ENCODE assay signal across 8 cellular contexts in genomic region chr15:36883705-36884355, GRCh38.
A peak's percentile ranks its signal among the peaks of the same experiment; 100 is the strongest.
DNase-seq lines count a peak whose midpoint lies in the region; ATAC-seq and TF ChIP-seq lines count a peak whose summit lies in the region.

No MANE protein-coding gene starts in this region.

- no peak overlapping the region for H3K18ac ChIP-seq in neuronal stem cell (ENCODE audit: low read length)

- no peaks in the 10 kb centered on the region for H3F3A ChIP-seq in PC-9 (ENCODE audit: insufficient read depth, low read depth)

- ATAC-seq in GM21717 (IDR thresholded peaks at IDR 0.05; ENCODE audit: unreplicated experiment) (peak; percentile 78), foreskin keratinocyte (peak; percentile 80)

- H2BK5ac ChIP-seq in neuronal stem cell (ENCODE audit: low read length) = no peak overlapping the region

- no peak overlapping the region for H2AK5ac ChIP-seq in neuronal stem cell (ENCODE audit: low read depth, low read length)

- no peaks in the 10 kb centered on the region for H4K20me1 ChIP-seq in PC-9 (ENCODE audit: insufficient read depth)

- H2BK120ac ChIP-seq in neuronal stem cell (ENCODE audit: low read depth, low read length) = no peak overlapping the region

- POLR2A ChIA-PET in PC-9 (lab: Charles Lee; ENCODE audit: unreplicated experiment) = interaction anchor here (0.7 kb wide), 1 partner anchor 383 kb away, joined by 10 read pairs; no protein-coding TSS in a partner anchor

- H3K4me2 ChIP-seq in PC-9 = no peak overlapping the region
- H3K4me2 ChIP-seq in neuronal stem cell (ENCODE audit: insufficient read depth, low read length, poor library complexity, severe bottlenecking) = peak overlapping the region; percentile 51

- intact Hi-C loops in PC-9 (cut with micrococcal nuclease; ENCODE audit: unreplicated experiment) (loop anchor here (1.0 to 5.0 kb wide), 4 partner anchors 249 to 1187 kb away; no protein-coding TSS in a partner anchor), tibial artery (cut with DNase I; ENCODE audit: low total_unique reads) (loop anchor here (5.0 to 10.0 kb wide), 3 partner anchors 221 to 1001 kb away; partner anchors contain the start of gene MEIS2)

- TF ChIP-seq CTCF in PC-9 (conservative IDR thresholded peaks at IDR 0.05) (peak; percentile 86), foreskin keratinocyte (conservative IDR thresholded peaks at IDR 0.05) (peak; percentile 91), tibial artery (IDR thresholded peaks at IDR 0.05) (peak; percentile 83 to 85)

- H4K8ac ChIP-seq in neuronal stem cell (ENCODE audit: low read depth, low read length) = no peak overlapping the region

- no peak overlapping the region for H4K91ac ChIP-seq in neuronal stem cell (ENCODE audit: low read depth, low read length, poor library complexity)

- no peak overlapping the region for H3K14ac ChIP-seq in neuronal stem cell (ENCODE audit: low read length)

- H3K9me2 ChIP-seq in PC-9 (ENCODE audit: insufficient read depth) = no peaks in the 10 kb centered on the region

- WGBS in neuronal stem cell (ENCODE audit: extremely low coverage in 2 of 2, insufficient read length in 2 of 2, insufficient replicate concordance in 1 of 2), 2 donors = no CpG with 5 or more reads among the region's 24 CpGs

- no peak overlapping the region for H2BK15ac ChIP-seq in neuronal stem cell (ENCODE audit: low read length)

- no peaks in the 10 kb centered on the region for H3K9me3 ChIP-seq in PC-9 (ENCODE audit: insufficient read depth, low read depth)
- peaks cover 0 to 3% of the 10 kb centered on the region in 2 donors for H3K9me3 ChIP-seq in neuronal stem cell (replicated peaks in 1 of 2; ENCODE audit: control insufficient read depth in 2 of 2, insufficient read depth in 1 of 2, low read depth in 1 of 2, low read length in 2 of 2)
- peaks cover 0 to 4% (median 0%) of the 10 kb centered on the region in 3 donors for H3K9me3 ChIP-seq in tibial artery

- H3K27ac ChIP-seq in PC-9 (no peak overlapping the region), foreskin keratinocyte (no peak overlapping the region), neuronal stem cell (replicated peaks; ENCODE audit: low read length) (no peak overlapping the region), tibial artery (no peak overlapping the region)

- H3K79me2 ChIP-seq in PC-9 (ENCODE audit: low read depth) = no peaks in the 10 kb centered on the region

- H3K4ac ChIP-seq in neuronal stem cell (ENCODE audit: low read length) = no peak overlapping the region

- CTCF ChIA-PET in PC-9 (lab: Charles Lee) = interaction anchor here (1.0 kb wide), 1 partner anchor 1595 kb away, joined by 3 read pairs; no protein-coding TSS in a partner anchor

- no peak overlapping the region for H3K23ac ChIP-seq in neuronal stem cell (ENCODE audit: low read depth, low read length, poor library complexity)

- peak; percentile 13 for DNase-seq in DMS79 (lab: John Stamatoyannopoulos, UW)
- DNase-seq in LHCN-M2 (ENCODE audit: low read depth) = peak; percentile 81
- DNase-seq in PC-9 = peak in 1 of 2 experiments; percentile 72
- DNase-seq in activated T-cell treated with anti-CD3 and anti-CD28 coated beads, Interleukin-2, amount 50 U/mL, for 48 hours = peak; percentile 79 to 80
- DNase-seq in foreskin keratinocyte = peak in 1 of 2 donors; percentile 59
- peak; percentile 94 for DNase-seq in neuronal stem cell (ENCODE audit: low spot score)
- peak; percentile 83 to 87 for DNase-seq in tibial artery

- H2BK12ac ChIP-seq in neuronal stem cell (ENCODE audit: low read length) = no peak overlapping the region

- no peaks in the 10 kb centered on the region for H3K27me3 ChIP-seq in PC-9 (ENCODE audit: insufficient read depth, low read depth)
- H3K27me3 ChIP-seq in foreskin keratinocyte = peaks cover 100% of the 10 kb centered on the region
- peaks cover 16 to 71% (median 65%) of the 10 kb centered on the region in 3 experiments for H3K27me3 ChIP-seq in neuronal stem cell (ENCODE audit: control insufficient read depth in 3 of 3, insufficient read depth in 3 of 3, low read depth in 1 of 3, low read length in 3 of 3)
- H3K27me3 ChIP-seq in tibial artery = peaks cover 7 to 84% of the 10 kb centered on the region in 2 donors

- H3K4me3 ChIP-seq in PC-9 (no peak overlapping the region), neuronal stem cell (ENCODE audit: low read length in 2 of 2) (peak overlapping the region in 1 of 2 donors; percentile 30), tibial artery (peak overlapping the region; percentile 15 to 41)

- H3K36me3 ChIP-seq in PC-9 (ENCODE audit: low read depth) = no peaks in the 10 kb centered on the region
- no peaks in the 10 kb centered on the region for H3K36me3 ChIP-seq in neuronal stem cell (replicated peaks in 1 of 2; ENCODE audit: control insufficient read depth in 2 of 2, insufficient read depth in 2 of 2, low read length in 2 of 2)
- H3K36me3 ChIP-seq in tibial artery = no peaks in the 10 kb centered on the region

- H2AFZ ChIP-seq in PC-9 (no peak overlapping the region), neuronal stem cell (ENCODE audit: low read length) (no peak overlapping the region)

- BruUV-seq in PC-9 (replicated peaks; lab: Mats Ljungman, UMichigan) = no TSS peak

- H3K9ac ChIP-seq in neuronal stem cell (ENCODE audit: low read depth, low read length, poor library complexity) = no peak overlapping the region

- H3K79me1 ChIP-seq in neuronal stem cell (ENCODE audit: low read depth, low read length) = no peaks in the 10 kb centered on the region

- H3K4me1 ChIP-seq in PC-9 (replicated peaks; ENCODE audit: insufficient read depth) = no peaks in the 10 kb centered on the region
- no peaks in the 10 kb centered on the region for H3K4me1 ChIP-seq in foreskin keratinocyte
- H3K4me1 ChIP-seq in neuronal stem cell (ENCODE audit: control insufficient read depth in 2 of 2, insufficient read depth in 1 of 2, low read depth in 1 of 2, low read length in 2 of 2) = peaks cover 8 to 23% of the 10 kb centered on the region in 2 donors
- H3K4me1 ChIP-seq in tibial artery = peaks cover 0 to 50% (median 37%) of the 10 kb centered on the region in 4 donors
